Comparison of ENCODE assay signal across 20 cellular contexts in genomic region chr16:24163935-24164334, GRCh38.
DNase-seq lines count a peak whose midpoint lies in the region; ATAC-seq and TF ChIP-seq lines count a peak whose summit lies in the region.
"Had no signal": no experiment of that assay in that cellular context is flagged by ENCODE, and none has a peak within 500 bp of the region (broad histone marks: within the 10 kb centered on the region; RNA-seq: fewer than 3 reads in every experiment).

No MANE protein-coding gene starts in this region.

- no peak for TF ChIP-seq CTCF in A673 (conservative IDR thresholded peaks at IDR 0.05; ENCODE audit: low read depth, low read length)
- no peak for TF ChIP-seq CTCF in GM23338 (conservative IDR thresholded peaks at IDR 0.05; ENCODE audit: low read depth in 2 of 2)
- TF ChIP-seq CTCF in tibial nerve (IDR thresholded peaks at IDR 0.05), result no peak

- CTCF ChIA-PET in A673 (lab: Charles Lee), result no interaction called here

- no peaks in the 10 kb centered on the region for H3F3A ChIP-seq in GM23338 (replicated peaks; ENCODE audit: low read depth)

- H3K27ac Mint-ChIP-seq in GM23338, result no peak overlapping the region
- peak overlapping the region; percentile 78 for H3K27ac Mint-ChIP-seq in memory B cell

- POLR2A ChIA-PET in A673 (lab: Charles Lee; ENCODE audit: low non-redundant PET), result no interaction called here

- no peaks in the 10 kb centered on the region for H3K9me3 ChIP-seq in A673 (ENCODE audit: low read depth, low read length, poor library complexity, severe bottlenecking)
- H3K9me3 ChIP-seq in tibial nerve, result no peaks in the 10 kb centered on the region
- H3K9me3 ChIP-seq: MG63 had no signal

- peaks cover 19% of the 10 kb centered on the region for H3K4me1 Mint-ChIP-seq in GM23338
- peaks cover 13% of the 10 kb centered on the region for H3K4me1 Mint-ChIP-seq in memory B cell

- H3K4me3 ChIP-seq in A673 (ENCODE audit: low read depth, low read length, poor library complexity, severe bottlenecking) (no peak overlapping the region), GM23338 (no peak overlapping the region), tibial nerve (no peak overlapping the region)
- H3K4me3 ChIP-seq: MG63, SK-N-MC had no signal

- peak overlapping the region; percentile 45 for H3K4me2 ChIP-seq in GM23338

- 20 to 27% methylated on average over 3 of the region's 3 CpGs for WGBS in tibial nerve, 2 donors

- H3K36me3 Mint-ChIP-seq in GM23338 (ENCODE audit: low read depth) (no peaks in the 10 kb centered on the region), memory B cell (peaks cover 32% of the 10 kb centered on the region)

- TF ChIP-seq EP300 in tibial nerve (IDR thresholded peaks at IDR 0.05), result no peak

- H2AFZ ChIP-seq in GM23338, result no peak overlapping the region

- H3K27me3 ChIP-seq in A673 (replicated peaks; ENCODE audit: insufficient read depth, low read depth, low read length, poor library complexity) (no peaks in the 10 kb centered on the region), GM23338 (ENCODE audit: insufficient read depth) (no peaks in the 10 kb centered on the region), tibial nerve (no peaks in the 10 kb centered on the region)

- intact Hi-C loops in A673 (cut with micrococcal nuclease; ENCODE audit: unreplicated experiment), result no loop called here

- ATAC-seq in GM23338 (peak; percentile 70), memory B cell (ENCODE audit: low read depth) (no peak), HG03469 (IDR thresholded peaks at IDR 0.05; ENCODE audit: unreplicated experiment) (no peak)

- DNase-seq in A673 (ENCODE audit: low spot score) (peak; percentile 17), GM23338 (ENCODE audit: low spot score) (peak; percentile 49), SK-N-DZ (ENCODE audit: low spot score) (peak; percentile 40), memory B cell (ENCODE audit: low spot score in 2 of 2) (no peak), SW480 (ENCODE audit: low spot score) (no peak), tibial nerve (ENCODE audit: low spot score in 2 of 2) (no peak)
- DNase-seq: C1 segment of cervical spinal cord; CD8-positive, alpha-beta memory T cell; DND-41; HCEC 1CT; Kasumi-1; MG63; NCI-H1048; NCI-H2107; NCI-H226; NCI-H524 treated with DMSO at 0.1 percent for 48 hours; NK-92 treated with Interleukin-12 subunit alpha and Interleukin-12 subunit beta, amount 100 ng/mL, for 24 hours; Right ventricle myocardium superior had no signal

- TF ChIP-seq POLR2A in tibial nerve (IDR thresholded peaks at IDR 0.05), result no peak

- H3K27me3 Mint-ChIP-seq in GM23338 (ENCODE audit: insufficient read depth, low read depth, poor library complexity) (peaks cover 5% of the 10 kb centered on the region), memory B cell (no peaks in the 10 kb centered on the region)
- H3K27me3 Mint-ChIP-seq: CD8-positive, alpha-beta memory T cell had no signal

- H3K9me3 Mint-ChIP-seq in GM23338, result no peaks in the 10 kb centered on the region; the same call in 2 of the 3 replicates
- H3K9me3 Mint-ChIP-seq in memory B cell, result no peaks in the 10 kb centered on the region
- H3K9me3 Mint-ChIP-seq: CD8-positive, alpha-beta memory T cell had no signal

- H3K4me1 ChIP-seq in A673 (ENCODE audit: insufficient read depth, low read length, poor library complexity, severe bottlenecking), result peaks cover 5% of the 10 kb centered on the region
- H3K4me1 ChIP-seq in GM23338 (ENCODE audit: insufficient read depth), result peaks cover 19% of the 10 kb centered on the region
- H3K4me1 ChIP-seq in tibial nerve, result no peaks in the 10 kb centered on the region

- H4K20me1 ChIP-seq in GM23338 (replicated peaks; ENCODE audit: insufficient read depth), result no peaks in the 10 kb centered on the region

- no TSS peak for BruUV-seq in A673 (replicated peaks; lab: Mats Ljungman, UMichigan)

- no peak overlapping the region for H3K27ac ChIP-seq in A673 (ENCODE audit: low read depth, low read length, poor library complexity, severe bottlenecking)
- H3K27ac ChIP-seq in GM23338 (ENCODE audit: low read depth), result no peak overlapping the region; the same call in 1 of the 2 replicates
- H3K27ac ChIP-seq in tibial nerve, result no peak overlapping the region
- H3K27ac ChIP-seq: SK-N-MC had no signal

- peaks cover 1% of the 10 kb centered on the region; the same call in 1 of the 2 replicates for H3K9me2 ChIP-seq in GM23338 (ENCODE audit: insufficient read depth)

- no peaks in the 10 kb centered on the region for H3K79me2 ChIP-seq in GM23338 (replicated peaks; ENCODE audit: insufficient read depth)

- H3K4me3 Mint-ChIP-seq in GM23338, result no peak overlapping the region
- H3K4me3 Mint-ChIP-seq in memory B cell, result no peak overlapping the region
- H3K4me3 Mint-ChIP-seq: CD8-positive, alpha-beta memory T cell had no signal

- peaks cover 6% of the 10 kb centered on the region for H3K36me3 ChIP-seq in A673 (ENCODE audit: insufficient read depth, low read length, poor library complexity, severe bottlenecking)
- H3K36me3 ChIP-seq in GM23338 (ENCODE audit: insufficient read depth), result no peaks in the 10 kb centered on the region
- no peaks in the 10 kb centered on the region for H3K36me3 ChIP-seq in tibial nerve
- H3K36me3 ChIP-seq: MG63 had no signal

TF ChIP-seq in GM23338, 12 proteins besides CTCF, POLR2A, EP300 and RAD21 (continues in another document):
- TF ChIP-seq STAT1 (IDR thresholded peaks at IDR 0.05; ENCODE audit: unreplicated experiment) (no peak), ZNF462 (CRISPR knock-in tag; IDR thresholded peaks at IDR 0.05) (no peak), ZNF331 (CRISPR knock-in tag; IDR thresholded peaks at IDR 0.05; ENCODE audit: low read depth) (no peak), NANOG (IDR thresholded peaks at IDR 0.05; ENCODE audit: borderline replicate concordance) (no peak), EZH2phosphoT487 (IDR thresholded peaks at IDR 0.05; ENCODE audit: unreplicated experiment) (no peak)

Comparison
In these comparisons a context has a peak if more than half of its experiments do, and no peak if none do; other contexts are left out.
1. DNase-seq: peak in A673 (single experiment), GM23338 (single experiment) and SK-N-DZ (single experiment); none in memory B cell (0 of 2), SW480 (single experiment) and tibial nerve (0 of 2).